1 cellular context compared by ENCODE assay signal in genomic region chr1:67733741-67734690, GRCh38.
TF ChIP-seq lines count a peak whose summit lies in the region.

No MANE protein-coding gene starts in this region.

TF ChIP-seq in K562, 482 proteins besides CTCF, POLR2A, EP300 and RAD21 (continued from another document):
- no peak; a peak in 2 of 4 replicates for TF ChIP-seq ZMIZ1 (IDR thresholded peaks at IDR 0.05; ENCODE audit: low read depth in 2 of 2, low read length in 2 of 2)
- no peak for TF ChIP-seq SIN3A (IDR thresholded peaks at IDR 0.05; ENCODE audit: borderline replicate concordance in 2 of 2, control insufficient read depth in 1 of 2, low read depth in 2 of 2, low read length in 2 of 2)
- TF ChIP-seq NR3C1 (CRISPR knock-in tag; IDR thresholded peaks at IDR 0.05) = no peak
- TF ChIP-seq ETV6 (IDR thresholded peaks at IDR 0.05; ENCODE audit: borderline replicate concordance in 1 of 2, low read depth in 2 of 2, low read length in 1 of 2) = no peak
- TF ChIP-seq ETV6 (CRISPR knock-in tag; IDR thresholded peaks at IDR 0.05; ENCODE audit: borderline replicate concordance) = no peak
- TF ChIP-seq NFXL1 (CRISPR knock-in tag; IDR thresholded peaks at IDR 0.05) = no peak
- peak; percentile 91 for TF ChIP-seq TEAD4 (IDR thresholded peaks at IDR 0.05; ENCODE audit: low read length)
- TF ChIP-seq TEAD4 (CRISPR knock-in tag; IDR thresholded peaks at IDR 0.05; ENCODE audit: borderline replicate concordance) = no peak
- TF ChIP-seq ZFPM2 (CRISPR knock-in tag; IDR thresholded peaks at IDR 0.05) = no peak
- no peak for TF ChIP-seq MBD1 (CRISPR knock-in tag; IDR thresholded peaks at IDR 0.05)
